Comparison of ENCODE assay signal across 30 cellular contexts in the genomic region with DNA sequence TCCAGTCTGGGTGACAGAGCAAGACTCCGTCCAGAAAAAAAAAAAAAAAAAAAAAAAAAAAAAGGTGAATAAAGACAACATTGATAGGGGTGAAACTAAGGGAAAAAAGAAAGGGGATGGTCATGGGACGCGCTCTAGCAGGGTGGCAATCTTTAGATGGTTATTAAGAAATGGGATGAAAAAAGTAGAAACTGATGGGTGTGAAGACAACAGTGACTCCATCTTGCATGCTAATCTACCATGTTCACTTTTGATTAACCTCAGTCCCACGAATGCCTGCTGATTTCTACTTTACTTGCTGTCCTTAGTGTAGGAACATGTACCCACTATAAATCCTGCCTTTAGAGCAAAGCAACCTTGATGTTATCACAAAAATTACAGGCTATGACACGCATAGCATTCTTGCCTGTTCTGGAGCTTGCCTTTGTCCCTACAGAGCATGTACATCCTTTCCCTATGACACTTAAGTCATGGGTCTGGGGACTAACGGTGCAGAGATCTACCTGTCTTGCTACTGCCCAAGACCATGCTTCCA.
"Had no signal": no experiment of that assay in that cellular context is flagged by ENCODE, and none has a peak within 500 bp of the region (broad histone marks: within the 10 kb centered on the region; RNA-seq: fewer than 3 reads in every experiment).

No MANE protein-coding gene starts in this region.

- H3K27ac ChIP-seq: adrenal gland, Peyer's patch had no signal

- H3K4me1 ChIP-seq: Peyer's patch had no signal

- H3K27ac Mint-ChIP-seq: activated CD4-positive, alpha-beta T cell treated with anti-CD3 and anti-CD28 coated beads, Interleukin-2, amount 10 ng/mL, durations not matched to agents 24 days and 14 days; activated CD8-positive, alpha-beta T cell treated with anti-CD3 and anti-CD28 coated beads for 36 hours; activated naive CD4-positive, alpha-beta T cell treated with anti-CD3 and anti-CD28 coated beads for 36 hours; activated T-helper 1 cell treated with anti-CD3 and anti-CD28 coated beads, Interleukin-12 subunit alpha, Interleukin-12 subunit beta, Interleukin-2, Interleukin-4 antibody, amounts not matched to agents 30 ng/mL and 10 ng/mL and 1 ng/mL, durations not matched to agents 14 hours and 24 hours and 36 hours had no signal

- H3K4me3 Mint-ChIP-seq: activated CD4-positive, alpha-beta T cell treated with anti-CD3 and anti-CD28 coated beads, Interleukin-2, amount 10 ng/mL, durations not matched to agents 24 days and 14 days; activated CD8-positive, alpha-beta T cell treated with anti-CD3 and anti-CD28 coated beads for 36 hours; activated naive CD4-positive, alpha-beta T cell treated with anti-CD3 and anti-CD28 coated beads for 36 hours; activated T-helper 1 cell treated with anti-CD3 and anti-CD28 coated beads, Interleukin-12 subunit alpha, Interleukin-12 subunit beta, Interleukin-2, Interleukin-4 antibody, amounts not matched to agents 30 ng/mL and 10 ng/mL and 1 ng/mL, durations not matched to agents 14 hours and 24 hours and 36 hours; brain had no signal

- H3K9me3 Mint-ChIP-seq: activated CD4-positive, alpha-beta T cell treated with anti-CD3 and anti-CD28 coated beads, Interleukin-2, amount 10 ng/mL, durations not matched to agents 24 days and 14 days; activated CD8-positive, alpha-beta T cell treated with anti-CD3 and anti-CD28 coated beads for 36 hours; activated naive CD4-positive, alpha-beta T cell treated with anti-CD3 and anti-CD28 coated beads for 36 hours; activated naive CD4-positive, alpha-beta T cell treated with anti-CD3 and anti-CD28 coated beads, Interleukin-2, amount 50 U/mL, for 72 hours; activated T-helper 1 cell treated with anti-CD3 and anti-CD28 coated beads, Interleukin-12 subunit alpha, Interleukin-12 subunit beta, Interleukin-2, Interleukin-4 antibody, amounts not matched to agents 30 ng/mL and 10 ng/mL and 1 ng/mL, durations not matched to agents 14 hours and 24 hours and 36 hours; brain had no signal

- H3K27me3 Mint-ChIP-seq: activated CD4-positive, alpha-beta T cell treated with anti-CD3 and anti-CD28 coated beads, Interleukin-2, amount 10 ng/mL, durations not matched to agents 24 days and 14 days; activated CD8-positive, alpha-beta T cell treated with anti-CD3 and anti-CD28 coated beads for 36 hours had no signal

- H3K27me3 ChIP-seq: adrenal gland, MG63, Peyer's patch had no signal

- ATAC-seq: activated CD8-positive, alpha-beta T cell treated with anti-CD3 and anti-CD28 coated beads for 36 hours; activated naive CD4-positive, alpha-beta T cell treated with anti-CD3 and anti-CD28 coated beads, Interleukin-2, amount 50 U/mL, for 72 hours; PC-3 had no signal

- DNase-seq: activated CD4-positive, alpha-beta T cell treated with anti-CD3 and anti-CD28 coated beads, Interleukin-2, amount 10 ng/mL, durations not matched to agents 24 days and 14 days; activated CD4-positive, alpha-beta T cell treated with anti-CD3 and anti-CD28 coated beads, Interleukin-2, amount 50 U/mL, for 4 hours; activated CD8-positive, alpha-beta T cell treated with anti-CD3 and anti-CD28 coated beads for 36 hours; activated gamma-delta T cell treated with Interleukin-2 at 50 U/mL for 16 hours; activated naive CD4-positive, alpha-beta T cell treated with anti-CD3 and anti-CD28 coated beads for 36 hours; activated T-cell treated with anti-CD3 and anti-CD28 coated beads, Interleukin-2, amount 50 U/mL, for 1 hour; adrenal gland; anterior cingulate cortex; caudate nucleus; cerebellar nuclear complex; Kasumi-1; KG1; MG63; MV-4-11; NCI-H1092; NCI-H1436 treated with DMSO at 0.1 percent for 48 hours; NCI-H1694 treated with DMSO at 0.1 percent for 48 hours; NCI-H2029; NCI-H345; NCI-H524 treated with DMSO at 0.1 percent for 48 hours; NK-92 treated with Interleukin-12 subunit alpha and Interleukin-12 subunit beta, amount 100 ng/mL, for 24 hours; PC-3; Peyer's patch; RPMI8226; SIG-M5; SW 1271; T-helper 1 cell had no signal

- H3K4me3 ChIP-seq: adrenal gland, MG63, Peyer's patch had no signal

- H3K9me3 ChIP-seq: adrenal gland, MG63, Peyer's patch had no signal
